ENCODE assay signal across 8 cellular contexts in the genomic region with DNA sequence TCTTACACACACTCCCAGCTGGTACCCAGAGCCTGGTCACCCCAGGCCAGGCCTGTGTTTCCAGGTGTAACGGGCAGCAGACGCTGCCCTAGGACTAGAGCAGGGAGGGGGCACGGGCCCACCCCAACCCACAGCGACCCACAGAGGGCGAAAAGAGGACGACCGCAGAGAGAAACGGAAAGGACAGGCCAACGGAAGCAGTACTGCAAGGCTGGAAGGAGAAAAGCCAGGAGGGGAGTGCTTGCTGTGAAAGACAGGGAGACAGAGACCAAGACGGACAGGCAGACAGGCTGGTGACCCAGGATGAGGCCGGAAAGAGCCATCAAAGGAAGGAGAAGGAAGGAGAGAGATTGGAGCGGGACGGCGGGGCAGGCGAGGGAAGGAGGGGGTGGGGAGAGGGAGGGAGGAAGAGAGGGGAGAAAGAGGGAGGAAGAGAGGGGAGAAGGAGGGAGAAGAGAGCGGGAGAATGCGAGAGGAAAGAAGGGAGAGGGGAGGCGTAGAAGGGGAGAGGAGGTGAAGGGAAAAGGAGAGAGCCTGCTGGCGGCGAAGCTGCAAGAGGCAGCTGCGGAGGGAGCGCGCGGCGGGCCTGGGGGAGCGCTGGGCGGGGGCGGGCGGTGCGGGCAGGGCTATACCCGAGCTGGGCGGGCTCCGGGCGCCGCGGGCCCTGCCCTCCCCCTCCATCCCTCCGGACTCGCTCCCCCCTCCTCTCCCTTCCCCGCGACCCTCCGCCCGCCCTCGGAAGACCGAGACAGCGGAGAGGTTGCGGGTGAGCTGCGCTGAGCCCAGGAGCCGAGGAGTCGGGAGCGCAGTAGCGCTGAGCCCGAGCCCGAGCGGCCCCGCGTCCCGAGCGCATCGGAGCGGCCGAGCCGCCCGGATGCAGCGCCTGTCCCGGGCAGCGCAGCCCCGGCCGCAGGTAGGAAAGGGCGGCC. TPM values are rescaled to one million over a fixed set of nuclear protein-coding genes. Genes with fewer than 3 reads are reported as not detected.
DNase-seq lines count a peak whose midpoint lies in the region; ATAC-seq and TF ChIP-seq lines count a peak whose summit lies in the region.

A gene (plus strand): TSS at position 732 of the 929 bp plus-strand sequence. CDS start 24,464 bp downstream, outside the sequence.

- H3K4me3 ChIP-seq in BLaER1 (peak within 1 kb of the TSS; percentile 56), NT2/D1 (ENCODE audit: insufficient read length, low read depth) (peak within 1 kb of the TSS; percentile 72), MM.1S (ENCODE audit: low read length) (no peak within 1 kb of the TSS)

- no peaks in the 10 kb centered on the region for H3K79me2 ChIP-seq in MM.1S (ENCODE audit: low read length)

- intact Hi-C loops in left colon (cut with DNase I, micrococcal nuclease): no loop called here

- H3K27me3 ChIP-seq in BLaER1 (peaks cover 51% of the 10 kb centered on the region), NT2/D1 (ENCODE audit: insufficient read depth, insufficient read length) (peaks cover 41% of the 10 kb centered on the region), MM.1S (replicated peaks; ENCODE audit: insufficient read depth, low read length) (peaks cover 34% of the 10 kb centered on the region)

- H3K27ac ChIP-seq in BLaER1 (no peak within 1 kb of the TSS), MM.1S (ENCODE audit: low read length) (no peak within 1 kb of the TSS)

- H2AFZ ChIP-seq in MM.1S (ENCODE audit: low read length): no peak within 1 kb of the TSS

- DNase-seq in NT2/D1 (ENCODE audit: low read depth, low spot score) (peak; percentile 67), globus pallidus (ENCODE audit: low spot score) (peak; percentile 86), omental fat pad (ENCODE audit: low spot score) (no peak), A172 (ENCODE audit: low spot score) (no peak), left colon (no peak), MM.1S (no peak)

- H3K9me3 ChIP-seq in BLaER1: no peaks in the 10 kb centered on the region
- H3K9me3 ChIP-seq in NT2/D1 (ENCODE audit: insufficient read depth, low read length): no peaks in the 10 kb centered on the region
- no peaks in the 10 kb centered on the region for H3K9me3 ChIP-seq in MM.1S (replicated peaks; ENCODE audit: insufficient read depth, low read length)

- ATAC-seq in omental fat pad (ENCODE audit: low FRiP score): peak; percentile 73
- ATAC-seq in GM18498 (IDR thresholded peaks at IDR 0.05; ENCODE audit: unreplicated experiment): no peak
- no peak for ATAC-seq in left colon

- no peaks in the 10 kb centered on the region for H3K36me3 ChIP-seq in BLaER1
- no peaks in the 10 kb centered on the region for H3K36me3 ChIP-seq in NT2/D1 (ENCODE audit: insufficient read depth, insufficient read length, low read length)
- H3K36me3 ChIP-seq in MM.1S (replicated peaks; ENCODE audit: insufficient read depth, low read length): no peaks in the 10 kb centered on the region

- TF ChIP-seq CTCF in omental fat pad (IDR thresholded peaks at IDR 0.05): no peak
- TF ChIP-seq CTCF in MM.1S (IDR thresholded peaks at IDR 0.05; ENCODE audit: low read length): no peak

- H3F3A ChIP-seq in MM.1S (ENCODE audit: insufficient read depth, low read length): no peaks in the 10 kb centered on the region

- H3K4me1 ChIP-seq in BLaER1 (peaks cover 11% of the 10 kb centered on the region; the same call in 1 of the 2 replicates), NT2/D1 (ENCODE audit: insufficient read depth, insufficient read length) (peaks cover 14% of the 10 kb centered on the region), MM.1S (ENCODE audit: low read length) (no peaks in the 10 kb centered on the region)

- H3K4me2 ChIP-seq in BLaER1 (peak within 1 kb of the TSS; percentile 69), MM.1S (ENCODE audit: low read depth, low read length) (no peak within 1 kb of the TSS)

- no peak within 1 kb of the TSS for H3K9ac ChIP-seq in BLaER1
- peak within 1 kb of the TSS; percentile 78 for H3K9ac ChIP-seq in NT2/D1 (ENCODE audit: insufficient read length, low read depth)
- H3K9ac ChIP-seq in MM.1S (ENCODE audit: low read length): no peak within 1 kb of the TSS

- H4K20me1 ChIP-seq in BLaER1 (peaks cover 9% of the 10 kb centered on the region; the same call in 1 of the 2 replicates), MM.1S (ENCODE audit: insufficient read depth, low read length) (no peaks in the 10 kb centered on the region)

- H3K9me2 ChIP-seq in MM.1S (replicated peaks; ENCODE audit: insufficient read depth, low read length): no peaks in the 10 kb centered on the region

RNA-seq across cellular contexts. Expression of the gene that starts here (rescaled TPM):
- total RNA-seq in omental fat pad (1 to 10 TPM in 1 of 4 donors, under 1 TPM in 3; 0.09 to 2.0 (median 0.49) TPM), left colon (under 1 TPM; 0.21 to 0.36 TPM)
- not detected in 2 replicates for total RNA-seq in A172 (2014; rRNA removed; shearing (Covaris generic))

Comparison
In these comparisons a context has a peak if more than half of its experiments do, and no peak if none do; other contexts are left out.
1. DNase-seq: peak in NT2/D1 (single experiment) and globus pallidus (single experiment); none in omental fat pad (single experiment), A172 (single experiment), left colon (0 of 2) and MM.1S (single experiment).